In genomic region chr1:1959840-1960479, GRCh38 we compare ENCODE assay signal across 8 cellular contexts. TPM values are rescaled to one million over a fixed set of nuclear protein-coding genes. Genes with fewer than 3 reads are reported as not detected.
DNase-seq lines count a peak whose midpoint lies in the region; ATAC-seq, FAIRE-seq and TF ChIP-seq lines count a peak whose summit lies in the region.

No MANE protein-coding gene starts in this region.

- H3K4me3 ChIP-seq in keratinocyte (ENCODE audit: control insufficient read depth in 2 of 3, extremely low read depth in 1 of 3, insufficient read depth in 2 of 3, low read depth in 1 of 3, low read length in 3 of 3) = no peak overlapping the region

- H3K27me3 ChIP-seq in keratinocyte (ENCODE audit: control insufficient read depth, extremely low read depth, insufficient read depth, low read length) = peaks cover 13% of the 10 kb centered on the region

- H3K79me2 ChIP-seq in keratinocyte (ENCODE audit: control insufficient read depth, insufficient read depth, low read length) = no peaks in the 10 kb centered on the region

- peaks cover 6% of the 10 kb centered on the region for H3K4me1 ChIP-seq in keratinocyte (ENCODE audit: control insufficient read depth, extremely low read depth, insufficient read depth, low read length)

- FAIRE-seq in keratinocyte (lab: Jason Lieb, UNC) = no peak

- H3K4me2 ChIP-seq in keratinocyte (ENCODE audit: control insufficient read depth, extremely low read depth, insufficient read depth, low read depth, low read length) = peak overlapping the region; percentile 54

- dilution Hi-C loops in keratinocyte (cut with MboI; ENCODE audit: extremely low pct_ligation_motif_present, low sequenced_read_pairs) = no loop called here

- H3K9me1 ChIP-seq in keratinocyte (ENCODE audit: control insufficient read depth, extremely low read depth, insufficient read depth, low read length) = no peaks in the 10 kb centered on the region

- no peak overlapping the region for H3K9ac ChIP-seq in keratinocyte (ENCODE audit: control insufficient read depth, extremely low read depth, insufficient read depth, low read length)

- peak; percentile 85 to 87 for DNase-seq in NCI-H2081 (lab: John Stamatoyannopoulos, UW)
- no peak for DNase-seq in NCI-H2081 treated with DMSO at 0.1 percent for 48 hours (lab: John Stamatoyannopoulos, UW)
- DNase-seq in NCI-H2171 (lab: John Stamatoyannopoulos, UW) = peak; percentile 81
- peak in 3 of 4 experiments; percentile 13 to 32 (median 31) for DNase-seq in activated CD4-positive, CD25-positive, alpha-beta regulatory T cell (lab: John Stamatoyannopoulos, UW)
- peak in 48 of 61 donors; percentile 7 to 93 (median 36) for DNase-seq in caudate nucleus (lab: John Stamatoyannopoulos, UW)
- DNase-seq in keratinocyte (ENCODE audit: low read depth, low spot score) = peak; percentile 50
- DNase-seq in stimulated activated CD4-positive, alpha-beta T cell treated with anti-CD3 and anti-CD28 coated beads, Interleukin-1b, Interleukin-23, amount 100 ng/mL, for 48 hours = peak; percentile 84

- no peaks in the 10 kb centered on the region for H4K20me1 ChIP-seq in keratinocyte (ENCODE audit: control insufficient read depth, extremely low read depth, insufficient read depth, low read length)

- no peaks in the 10 kb centered on the region for H3K9me3 ChIP-seq in keratinocyte (ENCODE audit: control insufficient read depth, low read depth, low read length)

- H3K36me3 ChIP-seq in keratinocyte (ENCODE audit: control insufficient read depth in 2 of 2, extremely low read depth in 1 of 2, insufficient read depth in 2 of 2, low read length in 2 of 2) = no peaks in the 10 kb centered on the region

- TF ChIP-seq CTCF in keratinocyte (optimal IDR thresholded peaks at IDR 0.05 in 1 of 3, IDR thresholded peaks at IDR 0.05 in 1 of 3, conservative IDR thresholded peaks at IDR 0.05 in 1 of 3; ENCODE audit: extremely low read depth in 1 of 3, insufficient read depth in 2 of 3, low read length in 3 of 3) = peak; percentile 84 to 95 (median 94)

- H3K27ac ChIP-seq in caudate nucleus (ENCODE audit: low read depth, low read length) = no peak overlapping the region
- H3K27ac ChIP-seq in keratinocyte (ENCODE audit: control insufficient read depth, insufficient read depth, low read length) = no peak overlapping the region

- peak overlapping the region; percentile 66 for H2AFZ ChIP-seq in keratinocyte (ENCODE audit: control insufficient read depth, low read length)

- no peak for ATAC-seq in HG02623 (IDR thresholded peaks at IDR 0.05; ENCODE audit: unreplicated experiment)

RNA-seq across cellular contexts. Expression of gene TMEM52, which starts 40.9 kb away (rescaled TPM):
- 0.10 to 0.35 TPM (median 0.10 TPM) in 3 replicates for polyA plus RNA-seq in keratinocyte
- not detected for polyA plus RNA-seq in keratinocyte (2011; ENCODE audit: low read depth)
- polyA plus RNA-seq in keratinocyte (2011; cell fraction: cytosol; rRNA removed) = 0.14 and 0.17 TPM in 2 replicates
- polyA plus RNA-seq in keratinocyte (2011; cell fraction: nucleus; rRNA removed) = 0.18 and 0.41 TPM in 2 replicates
- polyA plus RNA-seq in keratinocyte (2012; ENCODE audit: low replicate concordance) = 0.17 and 0.31 TPM in 2 replicates
- polyA minus RNA-seq in keratinocyte = 2.0 TPM in 1 of 3 replicates, not detected in the others
- polyA minus RNA-seq in keratinocyte (2011; cell fraction: cytosol; rRNA and poly(A)+ RNA removed) = not detected
- polyA minus RNA-seq in keratinocyte (2011; cell fraction: nucleus; rRNA and poly(A)+ RNA removed) = not detected in 2 replicates

RNA-seq across cellular contexts. Expression of gene CFAP74, which starts 43.6 kb away (rescaled TPM):
- not detected in 3 replicates for polyA plus RNA-seq in keratinocyte
- polyA plus RNA-seq in keratinocyte (2011; ENCODE audit: low read depth) = not detected
- polyA plus RNA-seq in keratinocyte (2011; cell fraction: cytosol; rRNA removed) = not detected in 2 replicates
- polyA plus RNA-seq in keratinocyte (2011; cell fraction: nucleus; rRNA removed) = 0.04 TPM in 1 of 2 replicates, not detected in the other
- not detected in 2 replicates for polyA plus RNA-seq in keratinocyte (2012; ENCODE audit: low replicate concordance)
- polyA minus RNA-seq in keratinocyte = not detected in 3 replicates
- not detected for polyA minus RNA-seq in keratinocyte (2011; cell fraction: cytosol; rRNA and poly(A)+ RNA removed)
- not detected in 2 replicates for polyA minus RNA-seq in keratinocyte (2011; cell fraction: nucleus; rRNA and poly(A)+ RNA removed)

RNA-seq across cellular contexts. Expression of gene CALML6, which starts 44.9 kb away (rescaled TPM):
- 0.08 to 0.45 TPM in 2 of 3 replicates, not detected in the other for polyA plus RNA-seq in keratinocyte
- polyA plus RNA-seq in keratinocyte (2011; ENCODE audit: low read depth) = 0.26 TPM
- polyA plus RNA-seq in keratinocyte (2011; cell fraction: cytosol; rRNA removed) = not detected in 2 replicates
- 2.6 and 3.3 TPM in 2 replicates for polyA plus RNA-seq in keratinocyte (2011; cell fraction: nucleus; rRNA removed)
- polyA plus RNA-seq in keratinocyte (2012; ENCODE audit: low replicate concordance) = 0.11 and 0.71 TPM in 2 replicates
- polyA minus RNA-seq in keratinocyte = 0.36 TPM in 1 of 3 replicates, not detected in the others
- polyA minus RNA-seq in keratinocyte (2011; cell fraction: cytosol; rRNA and poly(A)+ RNA removed) = not detected
- polyA minus RNA-seq in keratinocyte (2011; cell fraction: nucleus; rRNA and poly(A)+ RNA removed) = 0.62 TPM in 1 of 2 replicates, not detected in the other

RNA-seq across cellular contexts. Expression of gene GABRD, which starts 59.2 kb away (rescaled TPM):
- not detected in 3 replicates for polyA plus RNA-seq in keratinocyte
- not detected for polyA plus RNA-seq in keratinocyte (2011; ENCODE audit: low read depth)
- not detected in 2 replicates for polyA plus RNA-seq in keratinocyte (2011; cell fraction: cytosol; rRNA removed)
- not detected in 2 replicates for polyA plus RNA-seq in keratinocyte (2011; cell fraction: nucleus; rRNA removed)
- not detected in 2 replicates for polyA plus RNA-seq in keratinocyte (2012; ENCODE audit: low replicate concordance)
- not detected in 3 replicates for polyA minus RNA-seq in keratinocyte
- polyA minus RNA-seq in keratinocyte (2011; cell fraction: cytosol; rRNA and poly(A)+ RNA removed) = not detected
- not detected in 2 replicates for polyA minus RNA-seq in keratinocyte (2011; cell fraction: nucleus; rRNA and poly(A)+ RNA removed)
